Comparison of ENCODE assay signal across 17 cellular contexts in genomic region chr17:82756166-82756565, GRCh38.
"Had no signal": no experiment of that assay in that cellular context is flagged by ENCODE, and none has a peak within 500 bp of the region (broad histone marks: within the 10 kb centered on the region; RNA-seq: fewer than 3 reads in every experiment).

No MANE protein-coding gene starts in this region.

- H3K9me3 Mint-ChIP-seq: activated CD4-positive, alpha-beta memory T cell treated with anti-CD3 and anti-CD28 coated beads, Interleukin-2, amount 10 ng/mL, durations not matched to agents 7 days and 5 days; activated naive CD4-positive, alpha-beta T cell treated with anti-CD3 and anti-CD28 coated beads, Interleukin-2, amount 50 U/mL, for 24 hours; endodermal cell; naive B cell had no signal

- H3K4me3 Mint-ChIP-seq: activated CD4-positive, alpha-beta memory T cell treated with anti-CD3 and anti-CD28 coated beads, Interleukin-2, amount 10 ng/mL, durations not matched to agents 7 days and 5 days; activated naive CD4-positive, alpha-beta T cell treated with anti-CD3 and anti-CD28 coated beads, Interleukin-2, amount 50 U/mL, for 24 hours; endodermal cell had no signal

- H3K27ac ChIP-seq: adrenal gland, gastrocnemius medialis, heart right ventricle, neutrophil, tibial nerve, vagina had no signal

- H3K27me3 ChIP-seq: adrenal gland, dorsolateral prefrontal cortex, gastrocnemius medialis, heart right ventricle, tibial nerve, vagina had no signal

- H3K27ac Mint-ChIP-seq: activated CD4-positive, alpha-beta memory T cell treated with anti-CD3 and anti-CD28 coated beads, Interleukin-2, amount 10 ng/mL, durations not matched to agents 7 days and 5 days; activated naive CD4-positive, alpha-beta T cell treated with anti-CD3 and anti-CD28 coated beads, Interleukin-2, amount 50 U/mL, for 24 hours had no signal

- H3K27me3 Mint-ChIP-seq: activated CD4-positive, alpha-beta memory T cell treated with anti-CD3 and anti-CD28 coated beads, Interleukin-2, amount 10 ng/mL, durations not matched to agents 7 days and 5 days; activated naive CD4-positive, alpha-beta T cell treated with anti-CD3 and anti-CD28 coated beads, Interleukin-2, amount 50 U/mL, for 24 hours; naive B cell had no signal

- H3K9me3 ChIP-seq: adrenal gland, gastrocnemius medialis, heart right ventricle, neutrophil, tibial nerve, vagina had no signal

- ATAC-seq: gastrocnemius medialis, heart right ventricle had no signal

- H3K4me3 ChIP-seq: adrenal gland, dorsolateral prefrontal cortex, gastrocnemius medialis, heart right ventricle, tibial nerve, vagina had no signal

- DNase-seq: activated CD4-positive, alpha-beta memory T cell treated with anti-CD3 and anti-CD28 coated beads, Interleukin-2, amount 10 ng/mL, durations not matched to agents 7 days and 5 days; activated CD4-positive, alpha-beta T cell treated with anti-CD3 and anti-CD28 coated beads for 4 hours; activated effector memory CD4-positive, alpha-beta T cell treated with anti-CD3 and anti-CD28 coated beads, Interleukin-2, amount 50 U/mL, for 16 hours; activated T-cell treated with anti-CD3 and anti-CD28 coated beads, Interleukin-2, amount 50 U/mL, for 48 hours; adrenal gland; dorsolateral prefrontal cortex; gastrocnemius medialis; heart right ventricle; islet precursor cell; naive B cell; retina; stimulated activated naive CD4-positive, alpha-beta T cell had no signal

- H3K36me3 ChIP-seq: gastrocnemius medialis, neutrophil, vagina had no signal
